Comparison of ENCODE assay signal across 28 cellular contexts in genomic region chr3:189339996-189340395, GRCh38.
"Had no signal": no experiment of that assay in that cellular context is flagged by ENCODE, and none has a peak within 500 bp of the region (broad histone marks: within the 10 kb centered on the region; RNA-seq: fewer than 3 reads in every experiment).

No MANE protein-coding gene starts in this region.

- H3K9ac ChIP-seq: neural progenitor cell had no signal

- ATAC-seq: naive thymus-derived CD4-positive, alpha-beta T cell; natural killer cell; pancreas; right cardiac atrium; stimulated activated memory B cell treated with anti-CD40 and anti-IgM and Interleukin-4, amounts not matched to agents 10 μg/mL and 1 μg/mL and 100 μg/mL, for 72 hours; stimulated activated naive CD8-positive, alpha-beta T cell treated with anti-CD3 and anti-CD28 coated beads, Interleukin-15, amount 100 ng/mL, for 72 hours; stimulated activated naive CD8-positive, alpha-beta T cell treated with anti-CD3 and anti-CD28 coated beads, Interleukin-15, Interleukin-2, amounts not matched to agents 100 U/mL and 50 U/mL, for 24 hours had no signal

- H3K27me3 Mint-ChIP-seq: naive thymus-derived CD4-positive, alpha-beta T cell; stimulated activated naive CD8-positive, alpha-beta T cell treated with anti-CD3 and anti-CD28 coated beads, Interleukin-15, amount 100 ng/mL, for 72 hours; type B pancreatic cell had no signal

- H3K27me3 ChIP-seq: neural progenitor cell, pancreas, right lobe of liver, sigmoid colon, spleen, suprapubic skin, testis, tibial artery, transverse colon, vagina had no signal

- H3K9me3 ChIP-seq: pancreas, prostate gland, right lobe of liver, sigmoid colon, spleen, suprapubic skin, testis, tibial artery, transverse colon, vagina had no signal

- H3K36me3 ChIP-seq: neural progenitor cell, pancreas, prostate gland, right lobe of liver, sigmoid colon, spleen, suprapubic skin, tibial artery, transverse colon, vagina had no signal

- H3K27ac ChIP-seq: neural progenitor cell, pancreas, prostate gland, right lobe of liver, sigmoid colon, skin epidermis, spleen, suprapubic skin, testis, tibial artery, transverse colon, vagina had no signal

- H3K4me1 ChIP-seq: pancreas, prostate gland, right lobe of liver, sigmoid colon, spleen, suprapubic skin, testis, transverse colon, vagina had no signal

- H3K4me3 ChIP-seq: neural progenitor cell, pancreas, prostate gland, right lobe of liver, sigmoid colon, skin epidermis, smooth muscle cell, spleen, suprapubic skin, testis, tibial artery, transverse colon, vagina had no signal

- H3K4me2 ChIP-seq: neural progenitor cell, smooth muscle cell had no signal

- DNase-seq: naive thymus-derived CD4-positive, alpha-beta T cell; natural killer cell; occipital lobe; pancreas; right cardiac atrium; right lobe of liver; sigmoid colon; spleen; stimulated activated CD4-positive, alpha-beta T cell treated with anti-CD3 and anti-CD28 coated beads, Interleukin-12 subunit alpha, Interleukin-12 subunit beta, amount 100 ng/mL, for 4 hours; stimulated activated CD4-positive, alpha-beta T cell treated with anti-CD3 and anti-CD28 coated beads, Interleukin-1b, Interleukin-23, amount 100 ng/mL, for 48 hours; stimulated activated CD4-positive, alpha-beta T cell treated with anti-CD3 and anti-CD28 coated beads, Interleukin-4, amount 100 ng/mL, for 1 hour; stimulated activated CD4-positive, alpha-beta T cell treated with anti-CD3 and anti-CD28 coated beads, Interleukin-4, amount 100 ng/mL, for 4 hours; stimulated activated naive CD4-positive, alpha-beta T cell; stimulated activated naive CD8-positive, alpha-beta T cell treated with anti-CD3 and anti-CD28 coated beads, Interleukin-15, amount 100 ng/mL, for 72 hours; substantia nigra; tibial artery; transverse colon had no signal

- H3K9me3 Mint-ChIP-seq: natural killer cell; neural progenitor cell; stimulated activated memory B cell treated with anti-CD40 and anti-IgM and Interleukin-4, amounts not matched to agents 10 μg/mL and 1 μg/mL and 100 μg/mL, for 72 hours; type B pancreatic cell had no signal

- H3K27ac Mint-ChIP-seq: naive thymus-derived CD4-positive, alpha-beta T cell; natural killer cell; neural progenitor cell; stimulated activated memory B cell treated with anti-CD40 and anti-IgM and Interleukin-4, amounts not matched to agents 10 μg/mL and 1 μg/mL and 100 μg/mL, for 72 hours; type B pancreatic cell had no signal

- H3K4me3 Mint-ChIP-seq: naive thymus-derived CD4-positive, alpha-beta T cell; natural killer cell; nephron; neural progenitor cell; stimulated activated memory B cell treated with anti-CD40 and anti-IgM and Interleukin-4, amounts not matched to agents 10 μg/mL and 1 μg/mL and 100 μg/mL, for 72 hours; stimulated activated naive CD8-positive, alpha-beta T cell treated with anti-CD3 and anti-CD28 coated beads, Interleukin-15, amount 100 ng/mL, for 72 hours; type B pancreatic cell had no signal

- H2AFZ ChIP-seq: neural progenitor cell had no signal

- H3K36me3 Mint-ChIP-seq: natural killer cell; neural progenitor cell; stimulated activated memory B cell treated with anti-CD40 and anti-IgM and Interleukin-4, amounts not matched to agents 10 μg/mL and 1 μg/mL and 100 μg/mL, for 72 hours; type B pancreatic cell had no signal

- H3K4me1 Mint-ChIP-seq: natural killer cell; neural progenitor cell; stimulated activated memory B cell treated with anti-CD40 and anti-IgM and Interleukin-4, amounts not matched to agents 10 μg/mL and 1 μg/mL and 100 μg/mL, for 72 hours had no signal
